ENCODE assay signal across 8 cellular contexts in the genomic region with DNA sequence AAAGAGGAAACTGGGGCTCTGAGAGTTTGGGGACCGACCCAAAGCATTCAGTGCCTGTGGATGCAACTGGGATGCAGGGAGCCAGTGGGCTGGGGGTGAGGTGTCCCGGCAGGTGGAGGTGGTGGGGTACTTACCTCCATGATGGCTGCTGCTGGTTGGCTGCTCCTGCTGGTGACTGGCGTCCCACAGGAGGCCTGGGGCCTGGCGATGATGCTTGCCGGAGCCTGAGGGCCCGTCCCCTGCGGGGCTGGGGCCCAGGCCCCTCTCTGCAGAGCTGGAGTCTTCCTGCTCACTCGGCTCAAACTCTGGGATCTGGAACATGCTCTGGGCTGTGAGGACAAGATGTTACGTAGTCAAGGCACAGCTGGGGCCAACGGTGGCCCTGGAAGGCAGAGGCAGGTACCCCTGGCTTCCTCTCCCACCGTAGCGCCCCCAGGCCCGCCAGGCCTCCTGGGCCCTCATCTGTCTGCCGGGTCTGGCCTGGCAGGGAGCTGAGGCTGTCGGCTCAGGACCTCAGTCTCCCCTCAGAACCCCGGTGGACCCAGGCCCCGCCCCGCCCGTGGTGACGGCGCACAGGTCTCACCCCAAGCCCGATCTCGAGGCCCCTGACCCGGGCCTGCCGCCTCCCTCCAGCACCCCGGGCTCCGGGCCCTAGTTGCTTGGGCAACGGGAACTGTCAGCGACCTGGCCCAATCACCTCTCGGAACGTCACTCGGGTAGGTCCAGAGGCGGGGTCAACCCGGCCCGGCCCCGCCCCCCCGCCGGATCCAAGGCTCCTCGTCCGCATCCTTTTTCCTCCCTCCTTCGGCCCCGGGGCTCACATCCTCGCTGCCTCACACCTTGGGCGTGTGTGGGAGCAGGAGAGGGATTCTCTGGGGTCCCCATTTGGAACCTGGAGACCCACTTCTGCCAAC. TPM values are rescaled to one million over a fixed set of nuclear protein-coding genes. Genes with fewer than 3 reads are reported as not detected.
DNase-seq lines count a peak whose midpoint lies in the region; ATAC-seq lines count a peak whose summit lies in the region.

A gene (minus strand): TSS at position 618 of the 914 bp plus-strand sequence. CDS start 297 bp downstream, at position 321.

- peak; percentile 63 for ATAC-seq in GM21360 (IDR thresholded peaks at IDR 0.05; ENCODE audit: unreplicated experiment)

- DNase-seq in COLO668 (lab: John Stamatoyannopoulos, UW; ENCODE audit: unreplicated experiment) (peak; percentile 94), HT1080 (ENCODE audit: low read depth) (peak; percentile 90), NOMO-1 (lab: John Stamatoyannopoulos, UW; ENCODE audit: unreplicated experiment in 2 of 2) (peak; percentile 91 to 96), lung microvascular endothelial cell (ENCODE audit: low read depth in 2 of 2) (peak; percentile 91)
- DNase-seq in effector CD8-positive, alpha-beta T cell (lab: John Stamatoyannopoulos, UW), result peak; percentile 89
- peak; percentile 83 to 90 (median 87) for DNase-seq in stimulated activated CD4-positive, alpha-beta T cell treated with anti-CD3 and anti-CD28 coated beads, TNF-alpha, amount 100 ng/mL, for 4 hours (ENCODE audit: low read depth in 3 of 3)

- CTCF ChIA-PET in activated CD8-positive, alpha-beta memory T cell treated with anti-CD3 and anti-CD28 coated beads for 36 hours (lab: Charles Lee), result interaction anchor here (0.6 to 3.4 kb wide), 6 partner anchors 11 to 33 kb away, joined by 3 to 26 read pairs (median 6); a partner anchor contains a TSS

- POLR2A ChIA-PET in activated CD8-positive, alpha-beta memory T cell treated with anti-CD3 and anti-CD28 coated beads for 36 hours (lab: Charles Lee), result interaction anchor here (0.7 to 3.3 kb wide), 6 partner anchors 14 to 78 kb away, joined by 3 to 20 read pairs (median 4); a partner anchor contains a TSS

RNA-seq across cellular contexts. Expression of the gene that starts here (rescaled TPM):
- 129 and 138 TPM in 2 replicates for total RNA-seq in HT1080 (2014; rRNA removed; shearing (Covaris generic))
- polyA plus RNA-seq in HT1080 (2015; cell fraction: cytosol; rRNA removed), result 49.4 and 82.6 TPM in 2 replicates
- 24.4 and 26.7 TPM in 2 replicates for polyA plus RNA-seq in HT1080 (2015; cell fraction: nucleus; rRNA removed)
- total RNA-seq in activated CD8-positive, alpha-beta memory T cell treated with anti-CD3 and anti-CD28 coated beads for 36 hours, result 10 to 100 TPM; 32.0 to 36.3 TPM
- total RNA-seq in lung microvascular endothelial cell, result 54.3 and 65.9 TPM in 2 replicates

Comparison
In these comparisons a context has a peak if more than half of its experiments do, and no peak if none do; other contexts are left out.
1. Peak in every context shown above with its lines: DNase-seq and ATAC-seq.